ENCODE assay signal across 13 cellular contexts in genomic region chr1:181486098-181486420, GRCh38. TPM values are rescaled to one million over a fixed set of nuclear protein-coding genes. Genes with fewer than 3 reads are reported as not detected.
DNase-seq lines count a peak whose midpoint lies in the region; ATAC-seq and TF ChIP-seq lines count a peak whose summit lies in the region.
"Had no signal": no experiment of that assay in that cellular context is flagged by ENCODE, and none has a peak within 500 bp of the region (broad histone marks: within the 10 kb centered on the region; RNA-seq: fewer than 3 reads in every experiment).

No MANE protein-coding gene starts in this region.

- no peaks in the 10 kb centered on the region for H3K36me3 ChIP-seq in neural cell (ENCODE audit: insufficient read depth, low read length)
- H3K36me3 ChIP-seq: SJSA1 had no signal

- no peak for TF ChIP-seq EP300 in neural cell (conservative IDR thresholded peaks at IDR 0.05; ENCODE audit: poor library complexity, severe bottlenecking)

- TF ChIP-seq CTCF in dorsolateral prefrontal cortex (IDR thresholded peaks at IDR 0.05 in 54 of 56, conservative IDR thresholded peaks at IDR 0.05 in 2 of 56; ENCODE audit: low read depth in 1 of 56, partially characterized antibody in 56 of 56) (peak in 2 of 56 donors; percentile 0 to 13), neural cell (IDR thresholded peaks at IDR 0.05; ENCODE audit: poor library complexity, severe bottlenecking) (peak; percentile 70)

- H4K20me1 ChIP-seq in neural cell (ENCODE audit: insufficient read depth), result no peaks in the 10 kb centered on the region

- H3K4me3 ChIP-seq in dorsolateral prefrontal cortex (peak overlapping the region; percentile 10 to 73 (median 61)), neural cell (ENCODE audit: low read length) (peak overlapping the region; percentile 79)
- H3K4me3 ChIP-seq: SJSA1 had no signal

- ATAC-seq in GM19351 (IDR thresholded peaks at IDR 0.05; ENCODE audit: unreplicated experiment), result peak; percentile 1
- no peak for ATAC-seq in GM21381 (IDR thresholded peaks at IDR 0.05; ENCODE audit: unreplicated experiment)
- ATAC-seq in HG02852 (IDR thresholded peaks at IDR 0.05; ENCODE audit: unreplicated experiment), result no peak
- ATAC-seq: left lobe of liver had no signal

- peak; percentile 64 for TF ChIP-seq RAD21 in neural cell (conservative IDR thresholded peaks at IDR 0.05)

- H3K27me3 ChIP-seq in dorsolateral prefrontal cortex, result peaks cover 0 to 48% (median 3%) of the 10 kb centered on the region in 45 donors
- H3K27me3 ChIP-seq in neural cell (ENCODE audit: insufficient read depth, low read depth, low read length), result peaks cover 12% of the 10 kb centered on the region

- no peaks in the 10 kb centered on the region for H3K9me3 ChIP-seq in neural cell (ENCODE audit: low read length)
- H3K9me3 ChIP-seq: SJSA1 had no signal

- DNase-seq in NCI-H2107 treated with DMSO at 0.1 percent for 48 hours (lab: John Stamatoyannopoulos, UW; ENCODE audit: unreplicated experiment) (peak; percentile 69), NCI-H2107 (lab: John Stamatoyannopoulos, UW) (no peak), dorsolateral prefrontal cortex (peak in 1 of 10 donors; percentile 64), putamen (ENCODE audit: low spot score) (no peak)
- DNase-seq: GOT3 had no signal

- intact Hi-C loops in dorsolateral prefrontal cortex (cut with DNase I), result loop anchor here (5.0 to 10.0 kb wide), 3 partner anchors 191 to 909 kb away; partner anchors contain the start of gene GLUL (in 1 of the 2)

- H2AFZ ChIP-seq in neural cell (ENCODE audit: low read depth, low read length), result peak overlapping the region; percentile 83

- H3K9me2 ChIP-seq in neural cell (ENCODE audit: insufficient read depth, low read length), result no peaks in the 10 kb centered on the region

- peak overlapping the region; percentile 86 for H3K4me2 ChIP-seq in neural cell (ENCODE audit: low read length)

- H3K79me2 ChIP-seq in neural cell (replicated peaks; ENCODE audit: insufficient read depth, low read length), result peaks cover 10% of the 10 kb centered on the region

- H3F3A ChIP-seq in neural cell (ENCODE audit: insufficient read depth, low read length, poor library complexity, severe bottlenecking), result no peaks in the 10 kb centered on the region

- peak overlapping the region; percentile 81 for H3K9ac ChIP-seq in neural cell (ENCODE audit: low read length)

- H3K27ac ChIP-seq in dorsolateral prefrontal cortex (peak overlapping the region in 35 of 59 donors; percentile 19 to 91 (median 70)), neural cell (ENCODE audit: low read length) (peak overlapping the region; percentile 92)
- H3K27ac ChIP-seq: epithelial cell of prostate, SJSA1 had no signal

TF ChIP-seq in neural cell, 6 proteins besides CTCF, POLR2A, EP300 and RAD21:
- peak; percentile 23 for TF ChIP-seq MXI1 (conservative IDR thresholded peaks at IDR 0.05; ENCODE audit: poor library complexity, severe bottlenecking)
- TF ChIP-seq REST (IDR thresholded peaks at IDR 0.05; ENCODE audit: borderline replicate concordance), result no peak
- TF ChIP-seq SMC3 (conservative IDR thresholded peaks at IDR 0.05; ENCODE audit: poor library complexity), result peak; percentile 66
- no peak for TF ChIP-seq POLR2AphosphoS5 (IDR thresholded peaks at IDR 0.05)

RNA-seq across cellular contexts. Expression of gene CACNA1E, which starts 2.7 kb away (rescaled TPM):
- total RNA-seq in dorsolateral prefrontal cortex, result 100 to 1,000 TPM in 6 of 120 experiments, 10 to 100 TPM in 114; 27.1 to 108 (median 81.3) TPM
- 29.5 and 33.1 TPM in 2 replicates for polyA plus RNA-seq in neural cell
- polyA minus RNA-seq in neural cell, result 80.8 and 92.7 TPM in 2 replicates
- total RNA-seq: chondrocyte, SJSA1 had no signal
